ENCODE assay signal across 10 cellular contexts in the genomic region with DNA sequence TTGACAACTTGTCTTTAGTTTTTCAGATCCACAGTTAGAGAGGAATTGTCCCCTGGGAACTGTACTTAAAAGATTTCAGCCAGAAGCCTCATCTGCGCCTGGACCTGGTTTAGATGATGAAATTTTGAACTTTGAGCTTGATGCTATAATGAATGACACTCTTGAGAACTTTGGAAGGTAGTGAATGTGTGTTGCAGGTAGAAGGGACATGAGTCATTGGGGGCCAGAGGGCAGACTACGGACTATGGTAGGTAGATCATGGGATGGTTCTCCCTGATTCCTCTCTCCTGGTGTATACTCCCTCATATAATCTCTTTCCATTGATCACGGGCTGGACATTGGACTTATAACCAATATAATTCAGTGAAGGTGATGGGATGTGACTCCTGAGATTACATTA. TPM values are rescaled to one million over a fixed set of nuclear protein-coding genes. Genes with fewer than 3 reads are reported as not detected.
"Had no signal": no experiment of that assay in that cellular context is flagged by ENCODE, and none has a peak within 500 bp of the region (broad histone marks: within the 10 kb centered on the region; RNA-seq: fewer than 3 reads in every experiment).

No MANE protein-coding gene starts in this region.

- H3K4me3 ChIP-seq: GM23248, HAP-1, K562 had no signal

- H2AFZ ChIP-seq: GM23248 had no signal

- H3K27ac ChIP-seq: GM23248 had no signal

- DNase-seq: GM23248, GOT3, H7, HFFc6, IMR-90 had no signal

- H3K27ac Mint-ChIP-seq: HFFc6 had no signal

- ATAC-seq: HCT116, K562 had no signal

- H3K4me3 Mint-ChIP-seq: HFFc6 had no signal

- H3K9me3 ChIP-seq: HAP-1 had no signal

- H3K36me3 ChIP-seq: HAP-1 had no signal

- H3K4me1 ChIP-seq: HAP-1 had no signal

RNA-seq across cellular contexts. Expression of gene GLRA3, which starts 38.8 kb away (rescaled TPM):
- total RNA-seq: GM23248, H4, HFFc6, HT-29, IMR-90 had no signal

RNA-seq across cellular contexts. Expression of gene ADAM29, which starts 50.3 kb away (rescaled TPM):
- total RNA-seq: GM23248, H4, H7, HFFc6, HT-29, IMR-90, K562 had no signal
